In the genomic region with DNA sequence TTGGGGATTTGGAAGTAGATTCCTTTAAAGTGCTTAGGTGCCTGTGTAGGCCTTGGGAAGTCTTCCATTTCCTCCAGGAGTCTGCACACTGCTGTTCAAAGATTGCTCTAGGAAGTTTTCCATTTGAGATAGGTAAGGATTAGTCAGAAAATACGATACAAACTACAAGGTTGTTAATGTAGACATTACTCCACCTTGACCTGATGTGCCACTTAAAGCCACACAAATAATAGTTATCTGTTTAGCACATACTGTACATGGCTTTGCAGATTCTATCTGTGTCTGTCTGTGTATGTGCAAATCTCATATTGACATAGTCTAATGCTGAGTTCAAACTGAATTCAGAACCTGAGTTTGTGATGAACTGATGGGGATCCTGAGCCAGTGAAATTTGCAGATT, we compare ENCODE assay signal across 1 cellular context.
TF ChIP-seq lines count a peak whose summit lies in the region.

No MANE protein-coding gene starts in this region.

TF ChIP-seq in HepG2, 621 proteins besides CTCF, POLR2A, EP300 and RAD21 (continued from another document):
- TF ChIP-seq SOX6 (IDR thresholded peaks at IDR 0.05): no peak
- TF ChIP-seq SOX6 (CRISPR knock-in tag; IDR thresholded peaks at IDR 0.05): peak; percentile 29; the same call in 1 of the 2 replicates
- no peak for TF ChIP-seq ZMAT3 (CRISPR knock-in tag; conservative IDR thresholded peaks at IDR 0.05)
- TF ChIP-seq AKAP8 (CRISPR knock-in tag; IDR thresholded peaks at IDR 0.05): no peak
- TF ChIP-seq MAFK (conservative IDR thresholded peaks at IDR 0.05 in 1 of 2, IDR thresholded peaks at IDR 0.05 in 1 of 2; ENCODE audit: low read length in 2 of 2): no peak
- TF ChIP-seq KDM3A (CRISPR knock-in tag; IDR thresholded peaks at IDR 0.05; ENCODE audit: low read depth): no peak
- no peak for TF ChIP-seq ZFP36L1 (CRISPR knock-in tag; IDR thresholded peaks at IDR 0.05)
- TF ChIP-seq, protein P1, sequence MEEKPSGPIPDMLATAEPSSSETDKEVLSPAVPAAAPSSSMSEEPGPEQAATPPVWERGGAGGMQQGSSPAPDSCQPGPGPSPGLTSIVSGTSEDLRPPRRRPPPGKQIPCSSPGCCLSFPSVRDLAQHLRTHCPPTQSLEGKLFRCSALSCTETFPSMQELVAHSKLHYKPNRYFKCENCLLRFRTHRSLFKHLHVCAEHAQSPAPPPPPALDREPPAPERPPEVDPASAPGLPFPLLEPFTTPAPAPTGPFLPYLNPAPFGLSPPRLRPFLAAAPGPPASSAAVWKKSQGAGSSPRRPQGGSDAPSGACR (CRISPR knock-in tag; IDR thresholded peaks at IDR 0.05): no peak
- peak; percentile 30; the same call in 1 of the 2 replicates for TF ChIP-seq HMG20A (CRISPR knock-in tag; IDR thresholded peaks at IDR 0.05; ENCODE audit: borderline replicate concordance)
- no peak for TF ChIP-seq AHR (CRISPR knock-in tag; IDR thresholded peaks at IDR 0.05)
- peak; percentile 14; the same call in 1 of the 2 replicates for TF ChIP-seq NR2F6 (IDR thresholded peaks at IDR 0.05)
- TF ChIP-seq NR2F6 (CRISPR knock-in tag; IDR thresholded peaks at IDR 0.05): no peak
- no peak for TF ChIP-seq PPARG (CRISPR knock-in tag; conservative IDR thresholded peaks at IDR 0.05)
- TF ChIP-seq ZNF232 (CRISPR knock-in tag; IDR thresholded peaks at IDR 0.05; ENCODE audit: borderline replicate concordance): no peak
- TF ChIP-seq, protein P2, sequence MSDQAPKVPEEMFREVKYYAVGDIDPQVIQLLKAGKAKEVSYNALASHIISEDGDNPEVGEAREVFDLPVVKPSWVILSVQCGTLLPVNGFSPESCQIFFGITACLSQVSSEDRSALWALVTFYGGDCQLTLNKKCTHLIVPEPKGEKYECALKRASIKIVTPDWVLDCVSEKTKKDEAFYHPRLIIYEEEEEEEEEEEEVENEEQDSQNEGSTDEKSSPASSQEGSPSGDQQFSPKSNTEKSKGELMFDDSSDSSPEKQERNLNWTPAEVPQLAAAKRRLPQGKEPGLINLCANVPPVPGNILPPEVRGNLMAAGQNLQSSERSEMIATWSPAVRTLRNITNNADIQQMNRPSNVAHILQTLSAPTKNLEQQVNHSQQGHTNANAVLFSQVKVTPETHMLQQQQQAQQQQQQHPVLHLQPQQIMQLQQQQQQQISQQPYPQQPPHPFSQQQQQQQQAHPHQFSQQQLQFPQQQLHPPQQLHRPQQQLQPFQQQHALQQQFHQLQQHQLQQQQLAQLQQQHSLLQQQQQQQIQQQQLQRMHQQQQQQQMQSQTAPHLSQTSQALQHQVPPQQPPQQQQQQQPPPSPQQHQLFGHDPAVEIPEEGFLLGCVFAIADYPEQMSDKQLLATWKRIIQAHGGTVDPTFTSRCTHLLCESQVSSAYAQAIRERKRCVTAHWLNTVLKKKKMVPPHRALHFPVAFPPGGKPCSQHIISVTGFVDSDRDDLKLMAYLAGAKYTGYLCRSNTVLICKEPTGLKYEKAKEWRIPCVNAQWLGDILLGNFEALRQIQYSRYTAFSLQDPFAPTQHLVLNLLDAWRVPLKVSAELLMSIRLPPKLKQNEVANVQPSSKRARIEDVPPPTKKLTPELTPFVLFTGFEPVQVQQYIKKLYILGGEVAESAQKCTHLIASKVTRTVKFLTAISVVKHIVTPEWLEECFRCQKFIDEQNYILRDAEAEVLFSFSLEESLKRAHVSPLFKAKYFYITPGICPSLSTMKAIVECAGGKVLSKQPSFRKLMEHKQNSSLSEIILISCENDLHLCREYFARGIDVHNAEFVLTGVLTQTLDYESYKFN (CRISPR knock-in tag; conservative IDR thresholded peaks at IDR 0.05): peak; percentile 45; the same call in 1 of the 2 replicates
- TF ChIP-seq, protein P3, sequence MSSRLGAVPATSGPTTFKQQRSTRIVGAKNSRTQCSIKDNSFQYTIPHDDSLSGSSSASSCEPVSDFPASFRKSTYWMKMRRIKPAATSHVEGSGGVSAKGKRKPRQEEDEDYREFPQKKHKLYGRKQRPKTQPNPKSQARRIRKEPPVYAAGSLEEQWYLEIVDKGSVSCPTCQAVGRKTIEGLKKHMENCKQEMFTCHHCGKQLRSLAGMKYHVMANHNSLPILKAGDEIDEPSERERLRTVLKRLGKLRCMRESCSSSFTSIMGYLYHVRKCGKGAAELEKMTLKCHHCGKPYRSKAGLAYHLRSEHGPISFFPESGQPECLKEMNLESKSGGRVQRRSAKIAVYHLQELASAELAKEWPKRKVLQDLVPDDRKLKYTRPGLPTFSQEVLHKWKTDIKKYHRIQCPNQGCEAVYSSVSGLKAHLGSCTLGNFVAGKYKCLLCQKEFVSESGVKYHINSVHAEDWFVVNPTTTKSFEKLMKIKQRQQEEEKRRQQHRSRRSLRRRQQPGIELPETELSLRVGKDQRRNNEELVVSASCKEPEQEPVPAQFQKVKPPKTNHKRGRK (CRISPR knock-in tag; IDR thresholded peaks at IDR 0.05): no peak
- no peak for TF ChIP-seq ZC3H4 (CRISPR knock-in tag; IDR thresholded peaks at IDR 0.05; ENCODE audit: borderline replicate concordance)
- TF ChIP-seq ARNT (IDR thresholded peaks at IDR 0.05): no peak
- peak; percentile 77 for TF ChIP-seq RXRB (CRISPR knock-in tag; IDR thresholded peaks at IDR 0.05; ENCODE audit: borderline replicate concordance)
- no peak for TF ChIP-seq NKX3-1 (CRISPR knock-in tag; IDR thresholded peaks at IDR 0.05)
